Comparison of ENCODE assay signal across 1 cellular context in genomic region chr2:206011018-206011614, GRCh38.
TF ChIP-seq lines count a peak whose summit lies in the region.

No MANE protein-coding gene starts in this region.

TF ChIP-seq in HepG2, 621 proteins besides CTCF, POLR2A, EP300 and RAD21:
- TF ChIP-seq ZNF609 (CRISPR knock-in tag; IDR thresholded peaks at IDR 0.05; ENCODE audit: borderline replicate concordance) (no peak), ZNF782 (CRISPR knock-in tag; IDR thresholded peaks at IDR 0.05; ENCODE audit: borderline replicate concordance) (no peak), ZNF430 (CRISPR knock-in tag; IDR thresholded peaks at IDR 0.05) (no peak), PRDM15 (CRISPR knock-in tag; IDR thresholded peaks at IDR 0.05) (0 out of 2 replicates have a peak, but pooled peaks have one; percentile 21), ZNF253 (CRISPR knock-in tag; IDR thresholded peaks at IDR 0.05; ENCODE audit: borderline replicate concordance) (no peak), ZNF143 (CRISPR knock-in tag; IDR thresholded peaks at IDR 0.05) (no peak)
